8 cellular contexts compared by ENCODE assay signal in genomic region chr14:73457050-73457934, GRCh38. TPM values are rescaled to one million over a fixed set of nuclear protein-coding genes. Genes with fewer than 3 reads are reported as not detected.
A peak's percentile ranks its signal among the peaks of the same experiment; 100 is the strongest.
DNase-seq lines count a peak whose midpoint lies in the region; ATAC-seq and TF ChIP-seq lines count a peak whose summit lies in the region.

No MANE protein-coding gene starts in this region.

- H3K4me1 ChIP-seq in MM.1S (ENCODE audit: low read length) = peaks cover 4% of the 10 kb centered on the region; the same call in 1 of the 2 replicates

- no peaks in the 10 kb centered on the region for H3K36me3 ChIP-seq in GM06990 (ENCODE audit: control insufficient read depth, insufficient read depth, low read length)
- no peaks in the 10 kb centered on the region for H3K36me3 ChIP-seq in MM.1S (replicated peaks; ENCODE audit: insufficient read depth, low read length)

- no peaks in the 10 kb centered on the region for H3F3A ChIP-seq in MM.1S (ENCODE audit: insufficient read depth, low read length)

- H3K9me3 Mint-ChIP-seq in glutamatergic neuron (ENCODE audit: unreplicated experiment) = peaks cover 6% of the 10 kb centered on the region

- H3K27me3 ChIP-seq in GM06990 (replicated peaks; ENCODE audit: control insufficient read depth, insufficient read depth, low read length) (no peaks in the 10 kb centered on the region), MM.1S (replicated peaks; ENCODE audit: insufficient read depth, low read length) (no peaks in the 10 kb centered on the region)

- DNase-seq in GM06990 (ENCODE audit: extremely low read depth, insufficient read length) (peak; percentile 42), MM.1S (no peak), glutamatergic neuron (peak; percentile 49), omental fat pad (ENCODE audit: low spot score) (peak; percentile 33), epidermal melanocyte (ENCODE audit: insufficient read length, low spot score) (no peak), cortex of kidney (lab: John Stamatoyannopoulos, UW) (no peak)
- DNase-seq in activated effector memory CD4-positive, alpha-beta T cell treated with anti-CD3 and anti-CD28 coated beads, Interleukin-2, amount 50 U/mL, for 16 hours = peak; percentile 74

- peak overlapping the region; percentile 59; the same call in 1 of the 2 replicates for H3K9ac ChIP-seq in MM.1S (ENCODE audit: low read length)

- no peaks in the 10 kb centered on the region for H3K36me3 Mint-ChIP-seq in glutamatergic neuron (ENCODE audit: unreplicated experiment)

- peaks cover 13% of the 10 kb centered on the region for H3K79me2 ChIP-seq in MM.1S (ENCODE audit: low read length)

- peak overlapping the region; percentile 70 for H3K27ac Mint-ChIP-seq in glutamatergic neuron (ENCODE audit: unreplicated experiment)

- no peaks in the 10 kb centered on the region for H3K9me2 ChIP-seq in MM.1S (replicated peaks; ENCODE audit: insufficient read depth, low read length)

- peak overlapping the region; percentile 72; the same call in 1 of the 2 replicates for H2AFZ ChIP-seq in MM.1S (ENCODE audit: low read length)

- H3K4me1 Mint-ChIP-seq in glutamatergic neuron (ENCODE audit: low read depth, unreplicated experiment) = peaks cover 12% of the 10 kb centered on the region

- H3K27me3 Mint-ChIP-seq in glutamatergic neuron (ENCODE audit: unreplicated experiment) = peaks cover 4% of the 10 kb centered on the region

- ATAC-seq in omental fat pad (ENCODE audit: low FRiP score) = peak; percentile 21
- ATAC-seq in GM21529 (IDR thresholded peaks at IDR 0.05; ENCODE audit: unreplicated experiment) = no peak

- peak overlapping the region; percentile 66 for H3K4me2 ChIP-seq in MM.1S (ENCODE audit: low read depth, low read length)

- H3K27ac ChIP-seq in MM.1S (ENCODE audit: low read length) = no peak overlapping the region

- no peaks in the 10 kb centered on the region for H3K9me3 ChIP-seq in MM.1S (replicated peaks; ENCODE audit: insufficient read depth, low read length)

- TF ChIP-seq CTCF in GM06990 (IDR thresholded peaks at IDR 0.05; ENCODE audit: insufficient read depth, low read length, poor library complexity, severe bottlenecking) = no peak
- no peak for TF ChIP-seq CTCF in MM.1S (IDR thresholded peaks at IDR 0.05; ENCODE audit: low read length)
- no peak for TF ChIP-seq CTCF in glutamatergic neuron (IDR thresholded peaks at IDR 0.05; ENCODE audit: partially characterized antibody, unreplicated experiment)
- TF ChIP-seq CTCF in omental fat pad (IDR thresholded peaks at IDR 0.05) = no peak

- H3K4me3 Mint-ChIP-seq in glutamatergic neuron (ENCODE audit: unreplicated experiment) = peak overlapping the region; percentile 98

- peak overlapping the region; percentile 95 for H3K4me3 ChIP-seq in GM06990 (replicated peaks; ENCODE audit: low read depth, low read length)
- peak overlapping the region; percentile 73 for H3K4me3 ChIP-seq in MM.1S (ENCODE audit: low read length)

- no peaks in the 10 kb centered on the region for H4K20me1 ChIP-seq in MM.1S (ENCODE audit: insufficient read depth, low read length)

RNA-seq across cellular contexts. Expression of gene NUMB, which starts 1.1 kb away (rescaled TPM):
- 48.0 TPM for total RNA-seq in glutamatergic neuron (ENCODE audit: unreplicated experiment)
- 10 to 100 TPM; 48.2 to 95.4 (median 62.8) TPM for total RNA-seq in omental fat pad

RNA-seq across cellular contexts. Expression of gene RIOX1, which starts 33.4 kb away (rescaled TPM):
- total RNA-seq in glutamatergic neuron (ENCODE audit: unreplicated experiment) = 13.6 TPM
- total RNA-seq in omental fat pad = 10 to 100 TPM; 12.3 to 21.1 (median 13.5) TPM

Comparison
In these comparisons a context has a peak if more than half of its experiments do, and no peak if none do; other contexts are left out.
1. DNase-seq: peak in GM06990 (single experiment), activated effector memory CD4-positive, alpha-beta T cell treated with anti-CD3 and anti-CD28 coated beads, Interleukin-2, amount 50 U/mL, for 16 hours (single experiment), glutamatergic neuron (single experiment) and omental fat pad (single experiment); none in MM.1S (single experiment), epidermal melanocyte (single experiment) and cortex of kidney (single experiment).